15 cellular contexts compared by ENCODE assay signal in the genomic region with DNA sequence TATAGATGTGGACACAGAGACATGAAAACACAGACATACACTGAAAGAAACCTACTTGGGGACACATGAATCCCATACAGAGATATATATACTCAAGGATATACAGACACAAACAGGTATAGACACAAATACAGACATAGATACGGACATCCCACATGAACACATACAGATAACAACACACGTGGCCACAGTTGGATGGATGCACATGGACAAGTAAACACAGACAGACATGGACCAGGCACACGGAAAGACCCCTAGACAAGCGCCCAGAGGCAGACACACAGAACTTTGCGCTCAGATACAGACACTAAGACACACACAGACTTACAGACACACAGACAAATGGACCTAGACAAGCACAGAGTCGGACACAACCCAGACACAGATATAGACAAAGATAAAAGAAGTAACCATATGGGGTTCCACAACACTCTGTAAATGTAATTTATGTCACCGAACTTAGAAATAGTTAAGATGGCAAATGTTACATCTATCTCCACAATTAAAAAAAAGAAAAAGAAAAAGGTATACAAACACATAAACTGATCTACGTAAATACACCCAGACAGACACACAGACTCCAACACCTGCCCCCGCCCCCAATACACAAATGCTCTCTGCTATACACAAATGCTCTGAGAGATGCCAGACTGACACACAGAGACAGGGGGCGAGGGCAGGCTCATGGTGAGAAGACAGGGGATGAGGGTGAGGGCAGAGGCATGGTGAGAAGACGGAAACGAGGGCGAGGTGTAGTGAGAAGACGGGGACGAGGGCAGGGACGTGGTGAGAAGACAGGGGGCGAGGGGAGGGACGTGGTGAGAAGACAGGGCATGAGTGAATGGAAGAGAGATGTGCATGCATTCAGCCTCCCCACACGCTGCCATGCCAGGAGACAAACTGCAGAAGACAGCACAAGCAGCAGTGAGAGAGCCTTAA.
"Had no signal": no experiment of that assay in that cellular context is flagged by ENCODE, and none has a peak within 500 bp of the region (broad histone marks: within the 10 kb centered on the region; RNA-seq: fewer than 3 reads in every experiment).

No MANE protein-coding gene starts in this region.

- ATAC-seq: activated T-helper 17 cell treated with anti-CD3 and anti-CD28 coated beads, Interleukin-2, amount 50 U/mL, for 72 hours; left ventricle myocardium superior; right lobe of liver had no signal

- H3K27me3 Mint-ChIP-seq: activated T-helper 17 cell treated with anti-CD3 and anti-CD28 coated beads, Interleukin-2, amount 50 U/mL, for 72 hours; memory B cell; stimulated activated naive CD8-positive, alpha-beta T cell treated with anti-CD3 and anti-CD28 coated beads, Interleukin-15, Interleukin-2, amounts not matched to agents 100 ng/mL and 50 ng/mL, for 24 hours had no signal

- H3K27ac Mint-ChIP-seq: activated T-helper 17 cell treated with anti-CD3 and anti-CD28 coated beads, Interleukin-2, amount 50 U/mL, for 72 hours; memory B cell; stimulated activated naive CD8-positive, alpha-beta T cell treated with anti-CD3 and anti-CD28 coated beads, Interleukin-15, Interleukin-2, amounts not matched to agents 100 ng/mL and 50 ng/mL, for 24 hours had no signal

- H3K9me3 Mint-ChIP-seq: activated T-helper 17 cell treated with anti-CD3 and anti-CD28 coated beads, Interleukin-2, amount 50 U/mL, for 72 hours; memory B cell; neural crest cell; stimulated activated naive CD8-positive, alpha-beta T cell treated with anti-CD3 and anti-CD28 coated beads, Interleukin-15, Interleukin-2, amounts not matched to agents 100 ng/mL and 50 ng/mL, for 24 hours had no signal

- DNase-seq: activated CD4-positive, alpha-beta T cell treated with anti-CD3 and anti-CD28 coated beads, Interleukin-2, amount 50 U/mL, for 1 hour; activated naive CD4-positive, alpha-beta T cell treated with Interleukin-2 at 50 U/mL for 16 hours; caudate nucleus; colonic mucosa; foreskin fibroblast; glutamatergic neuron; kidney glomerular epithelial cell; left ventricle myocardium superior; right lobe of liver; spleen; trophoblast cell had no signal

- H3K4me3 Mint-ChIP-seq: activated T-helper 17 cell treated with anti-CD3 and anti-CD28 coated beads, Interleukin-2, amount 50 U/mL, for 72 hours; memory B cell; neural crest cell; stimulated activated naive CD8-positive, alpha-beta T cell treated with anti-CD3 and anti-CD28 coated beads, Interleukin-15, Interleukin-2, amounts not matched to agents 100 ng/mL and 50 ng/mL, for 24 hours had no signal
